Comparison of ENCODE assay signal across 24 cellular contexts in the genomic region with DNA sequence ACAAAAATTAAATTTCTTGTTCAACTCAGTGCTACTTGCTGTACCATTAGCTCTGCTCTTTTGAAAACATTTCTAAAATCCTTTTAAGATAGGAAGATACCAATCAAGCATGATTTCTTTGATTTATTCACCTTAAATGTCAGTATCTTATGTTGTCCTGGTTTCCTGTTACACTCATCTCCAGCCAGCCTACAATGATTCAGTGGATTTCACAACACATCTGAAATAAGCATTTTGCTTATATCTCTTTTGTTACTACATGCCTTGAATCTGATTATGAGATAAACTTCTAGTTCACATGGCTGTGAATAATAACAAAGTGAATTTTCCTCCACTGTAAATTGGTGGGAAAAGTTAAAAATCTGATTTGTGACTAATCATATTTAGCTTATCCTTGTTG.
DNase-seq lines count a peak whose midpoint lies in the region; ATAC-seq and TF ChIP-seq lines count a peak whose summit lies in the region.
"Had no signal": no experiment of that assay in that cellular context is flagged by ENCODE, and none has a peak within 500 bp of the region (broad histone marks: within the 10 kb centered on the region; RNA-seq: fewer than 3 reads in every experiment).

No MANE protein-coding gene starts in this region.

- H2BK15ac ChIP-seq in mesendoderm (replicated peaks; ENCODE audit: low read depth): no peak overlapping the region

- no peak overlapping the region for H3K23ac ChIP-seq in mesendoderm (ENCODE audit: low read length)

- H3K4me1 ChIP-seq in RWPE2 (ENCODE audit: insufficient read depth, poor library complexity, severe bottlenecking): no peaks in the 10 kb centered on the region
- no peaks in the 10 kb centered on the region for H3K4me1 ChIP-seq in mesendoderm (ENCODE audit: control insufficient read depth, low read depth, low read length)
- H3K4me1 ChIP-seq: left lung, transverse colon had no signal

- DNase-seq in HFFc6 (peak; percentile 48), RWPE2 (ENCODE audit: low spot score) (no peak), fibroblast of peridontal ligament (ENCODE audit: extremely low read depth) (peak; percentile 72), skeletal muscle cell (ENCODE audit: low read depth) (peak; percentile 22), mesendoderm (no peak)
- DNase-seq: activated CD4-positive, alpha-beta T cell treated with anti-CD3 and anti-CD28 coated beads, Interleukin-2, amount 10 ng/mL, durations not matched to agents 7 days and 5 days; activated naive CD8-positive, alpha-beta T cell treated with anti-CD3 and anti-CD28 coated beads, Interleukin-2, amount 10 ng/mL, durations not matched to agents 7 days and 5 days; DMS79 treated with DMSO at 0.1 percent for 48 hours; H7; left lung; NCI-H146; NCI-H2171 treated with DMSO at 0.1 percent for 48 hours; SHP77 treated with DMSO at 0.1 percent for 48 hours; small intestine; stimulated activated naive CD8-positive, alpha-beta T cell treated with anti-CD3 and anti-CD28 coated beads, Interleukin-15, Interleukin-2, amounts not matched to agents 100 U/mL and 50 U/mL, for 24 hours; transverse colon had no signal

- H3K27ac Mint-ChIP-seq in HFFc6: no peak overlapping the region
- H3K27ac Mint-ChIP-seq: activated CD4-positive, alpha-beta T cell treated with anti-CD3 and anti-CD28 coated beads, Interleukin-2, amount 10 ng/mL, durations not matched to agents 7 days and 5 days; activated naive CD8-positive, alpha-beta T cell treated with anti-CD3 and anti-CD28 coated beads, Interleukin-2, amount 10 ng/mL, durations not matched to agents 7 days and 5 days; activated T-helper 17 cell treated with anti-CD3 and anti-CD28 coated beads, Interleukin-2, amount 50 U/mL, for 72 hours; B cell; brain; dendritic cell treated with granulocyte-macrophage colony-stimulating factor and Interleukin-4, amounts not matched to agents 40 ng/mL and 50 ng/mL, for 4 days; progenitor cell of endocrine pancreas; T-helper 1 cell treated with Interleukin-12 subunit alpha and Interleukin-12 subunit beta and Interleukin-4 antibody, amounts not matched to agents 30 μg/mL and 1 μg/mL, for 36 hours had no signal

- H3K27me3 Mint-ChIP-seq in HFFc6 (ENCODE audit: insufficient read depth): peaks cover 1% of the 10 kb centered on the region; the same call in 1 of the 2 replicates
- H3K27me3 Mint-ChIP-seq: activated CD4-positive, alpha-beta T cell treated with anti-CD3 and anti-CD28 coated beads, Interleukin-2, amount 10 ng/mL, durations not matched to agents 7 days and 5 days; activated naive CD8-positive, alpha-beta T cell treated with anti-CD3 and anti-CD28 coated beads, Interleukin-2, amount 10 ng/mL, durations not matched to agents 7 days and 5 days; B cell; brain; dendritic cell treated with granulocyte-macrophage colony-stimulating factor and Interleukin-4, amounts not matched to agents 40 ng/mL and 50 ng/mL, for 4 days had no signal

- H3K36me3 Mint-ChIP-seq in HFFc6 (ENCODE audit: low read depth): no peaks in the 10 kb centered on the region
- H3K36me3 Mint-ChIP-seq: activated naive CD8-positive, alpha-beta T cell treated with anti-CD3 and anti-CD28 coated beads, Interleukin-2, amount 10 ng/mL, durations not matched to agents 7 days and 5 days; brain had no signal

- no peak overlapping the region for H3K18ac ChIP-seq in mesendoderm (ENCODE audit: low read length)

- ATAC-seq in RWPE2 (ENCODE audit: low read depth): peak; percentile 79
- no peak for ATAC-seq in HG02610 (IDR thresholded peaks at IDR 0.05; ENCODE audit: unreplicated experiment)
- no peak for ATAC-seq in HG03354 (IDR thresholded peaks at IDR 0.05; ENCODE audit: poor library complexity, severe bottlenecking, unreplicated experiment)
- ATAC-seq: activated T-helper 17 cell treated with anti-CD3 and anti-CD28 coated beads, Interleukin-2, amount 50 U/mL, for 72 hours; left lung; stimulated activated naive CD8-positive, alpha-beta T cell treated with anti-CD3 and anti-CD28 coated beads, Interleukin-15, Interleukin-2, amounts not matched to agents 100 U/mL and 50 U/mL, for 24 hours had no signal

- H3K27me3 ChIP-seq in RWPE2 (ENCODE audit: insufficient read depth, poor library complexity, severe bottlenecking): no peaks in the 10 kb centered on the region
- no peaks in the 10 kb centered on the region for H3K27me3 ChIP-seq in mesendoderm (ENCODE audit: insufficient read depth, low read length, poor library complexity)
- H3K27me3 ChIP-seq: left lung, transverse colon had no signal

- H3K56ac ChIP-seq in mesendoderm (ENCODE audit: low read length): no peak overlapping the region

- no peak overlapping the region for H3K4me3 Mint-ChIP-seq in HFFc6
- H3K4me3 Mint-ChIP-seq: activated CD4-positive, alpha-beta T cell treated with anti-CD3 and anti-CD28 coated beads, Interleukin-2, amount 10 ng/mL, durations not matched to agents 7 days and 5 days; activated naive CD8-positive, alpha-beta T cell treated with anti-CD3 and anti-CD28 coated beads, Interleukin-2, amount 10 ng/mL, durations not matched to agents 7 days and 5 days; activated T-helper 17 cell treated with anti-CD3 and anti-CD28 coated beads, Interleukin-2, amount 50 U/mL, for 72 hours; B cell; brain; dendritic cell treated with granulocyte-macrophage colony-stimulating factor and Interleukin-4, amounts not matched to agents 40 ng/mL and 50 ng/mL, for 4 days; T-helper 1 cell treated with Interleukin-12 subunit alpha and Interleukin-12 subunit beta and Interleukin-4 antibody, amounts not matched to agents 30 μg/mL and 1 μg/mL, for 36 hours had no signal

- H3K4me3 ChIP-seq in RWPE2 (ENCODE audit: severe bottlenecking): no peak overlapping the region
- H3K4me3 ChIP-seq in skeletal muscle cell (ENCODE audit: low read depth, low read length): no peak overlapping the region
- H3K4me3 ChIP-seq in mesendoderm (ENCODE audit: low read length): no peak overlapping the region
- H3K4me3 ChIP-seq: left lung, transverse colon had no signal

- H3K4me1 Mint-ChIP-seq in HFFc6 (ENCODE audit: low read depth): peaks cover 9% of the 10 kb centered on the region
- H3K4me1 Mint-ChIP-seq: activated CD4-positive, alpha-beta T cell treated with anti-CD3 and anti-CD28 coated beads, Interleukin-2, amount 10 ng/mL, durations not matched to agents 7 days and 5 days; activated naive CD8-positive, alpha-beta T cell treated with anti-CD3 and anti-CD28 coated beads, Interleukin-2, amount 10 ng/mL, durations not matched to agents 7 days and 5 days; activated T-helper 17 cell treated with anti-CD3 and anti-CD28 coated beads, Interleukin-2, amount 50 U/mL, for 72 hours; brain had no signal

- H3K79me2 ChIP-seq in mesendoderm (ENCODE audit: control insufficient read depth, insufficient read depth, low read length): no peaks in the 10 kb centered on the region

- TF ChIP-seq CTCF in HFFc6 (IDR thresholded peaks at IDR 0.05) (no peak), RWPE2 (IDR thresholded peaks at IDR 0.05; ENCODE audit: poor library complexity, severe bottlenecking) (no peak)

- H3K9me3 Mint-ChIP-seq in HFFc6: no peaks in the 10 kb centered on the region
- H3K9me3 Mint-ChIP-seq: activated CD4-positive, alpha-beta T cell treated with anti-CD3 and anti-CD28 coated beads, Interleukin-2, amount 10 ng/mL, durations not matched to agents 7 days and 5 days; activated naive CD8-positive, alpha-beta T cell treated with anti-CD3 and anti-CD28 coated beads, Interleukin-2, amount 10 ng/mL, durations not matched to agents 7 days and 5 days; activated T-helper 17 cell treated with anti-CD3 and anti-CD28 coated beads, Interleukin-2, amount 50 U/mL, for 72 hours; brain; dendritic cell treated with granulocyte-macrophage colony-stimulating factor and Interleukin-4, amounts not matched to agents 40 ng/mL and 50 ng/mL, for 4 days; T-helper 1 cell treated with Interleukin-12 subunit alpha and Interleukin-12 subunit beta and Interleukin-4 antibody, amounts not matched to agents 30 μg/mL and 1 μg/mL, for 36 hours had no signal

- H3K4me2 ChIP-seq in mesendoderm (ENCODE audit: low read length): no peak overlapping the region

- no peaks in the 10 kb centered on the region for H3K79me1 ChIP-seq in mesendoderm (ENCODE audit: low read length)

- no peak overlapping the region for H2BK5ac ChIP-seq in mesendoderm (ENCODE audit: low read length)

- no peaks in the 10 kb centered on the region for H3K36me3 ChIP-seq in RWPE2 (ENCODE audit: low read depth)
- H3K36me3 ChIP-seq in mesendoderm (ENCODE audit: control insufficient read depth, insufficient read depth, low read length): no peaks in the 10 kb centered on the region
- H3K36me3 ChIP-seq: left lung, transverse colon had no signal

- no peak overlapping the region for H3K27ac ChIP-seq in RWPE2 (ENCODE audit: poor library complexity, severe bottlenecking)
- H3K27ac ChIP-seq in mesendoderm (ENCODE audit: low read depth, low read length): no peak overlapping the region
- H3K27ac ChIP-seq: left lung, transverse colon had no signal

- H3K9me3 ChIP-seq in RWPE2 (ENCODE audit: severe bottlenecking): no peaks in the 10 kb centered on the region
- H3K9me3 ChIP-seq: left lung, transverse colon had no signal

- no peak overlapping the region for H3K9ac ChIP-seq in mesendoderm (ENCODE audit: low read length)

- no peak overlapping the region for H4K8ac ChIP-seq in mesendoderm (ENCODE audit: low read depth, low read length)

- H4K5ac ChIP-seq in mesendoderm (ENCODE audit: low read length): no peak overlapping the region

- H2BK120ac ChIP-seq in mesendoderm (ENCODE audit: low read depth, low read length): no peak overlapping the region

- H2AK5ac ChIP-seq in mesendoderm (ENCODE audit: low read length): no peak overlapping the region

- no peak overlapping the region for H3K4ac ChIP-seq in mesendoderm (ENCODE audit: low read depth, low read length)

Comparison
In these comparisons a context has a peak if more than half of its experiments do, and no peak if none do; other contexts are left out.
1. DNase-seq: peak in HFFc6 (single experiment), fibroblast of peridontal ligament (single experiment) and skeletal muscle cell (single experiment); none in RWPE2 (single experiment) and mesendoderm (single experiment).